ENCODE assay signal across 2 cellular contexts in genomic region chr14:93100098-93100497, GRCh38.
TF ChIP-seq lines count a peak whose summit lies in the region.

No MANE protein-coding gene starts in this region.

TF ChIP-seq in A549, 52 proteins besides CTCF, POLR2A, EP300 and RAD21 (continued from another document):
- TF ChIP-seq, protein P1, sequence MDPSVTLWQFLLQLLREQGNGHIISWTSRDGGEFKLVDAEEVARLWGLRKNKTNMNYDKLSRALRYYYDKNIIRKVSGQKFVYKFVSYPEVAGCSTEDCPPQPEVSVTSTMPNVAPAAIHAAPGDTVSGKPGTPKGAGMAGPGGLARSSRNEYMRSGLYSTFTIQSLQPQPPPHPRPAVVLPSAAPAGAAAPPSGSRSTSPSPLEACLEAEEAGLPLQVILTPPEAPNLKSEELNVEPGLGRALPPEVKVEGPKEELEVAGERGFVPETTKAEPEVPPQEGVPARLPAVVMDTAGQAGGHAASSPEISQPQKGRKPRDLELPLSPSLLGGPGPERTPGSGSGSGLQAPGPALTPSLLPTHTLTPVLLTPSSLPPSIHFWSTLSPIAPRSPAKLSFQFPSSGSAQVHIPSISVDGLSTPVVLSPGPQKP (IDR thresholded peaks at IDR 0.05; ENCODE audit: low read depth, low read length) = no peak
- TF ChIP-seq RCOR1 (IDR thresholded peaks at IDR 0.05; ENCODE audit: low read depth, low read length) (no peak), RNF2 (IDR thresholded peaks at IDR 0.05; ENCODE audit: borderline replicate concordance, low read depth) (no peak), CBX2 (IDR thresholded peaks at IDR 0.05; ENCODE audit: borderline replicate concordance, low read depth) (no peak), MYC (IDR thresholded peaks at IDR 0.05; ENCODE audit: borderline replicate concordance, low read length) (no peak), HOXB13 (CRISPR knock-in tag; IDR thresholded peaks at IDR 0.05; ENCODE audit: low read depth) (no peak), CHD2 (IDR thresholded peaks at IDR 0.05; ENCODE audit: low read length, partially characterized antibody) (no peak)
- TF ChIP-seq, protein P2, sequence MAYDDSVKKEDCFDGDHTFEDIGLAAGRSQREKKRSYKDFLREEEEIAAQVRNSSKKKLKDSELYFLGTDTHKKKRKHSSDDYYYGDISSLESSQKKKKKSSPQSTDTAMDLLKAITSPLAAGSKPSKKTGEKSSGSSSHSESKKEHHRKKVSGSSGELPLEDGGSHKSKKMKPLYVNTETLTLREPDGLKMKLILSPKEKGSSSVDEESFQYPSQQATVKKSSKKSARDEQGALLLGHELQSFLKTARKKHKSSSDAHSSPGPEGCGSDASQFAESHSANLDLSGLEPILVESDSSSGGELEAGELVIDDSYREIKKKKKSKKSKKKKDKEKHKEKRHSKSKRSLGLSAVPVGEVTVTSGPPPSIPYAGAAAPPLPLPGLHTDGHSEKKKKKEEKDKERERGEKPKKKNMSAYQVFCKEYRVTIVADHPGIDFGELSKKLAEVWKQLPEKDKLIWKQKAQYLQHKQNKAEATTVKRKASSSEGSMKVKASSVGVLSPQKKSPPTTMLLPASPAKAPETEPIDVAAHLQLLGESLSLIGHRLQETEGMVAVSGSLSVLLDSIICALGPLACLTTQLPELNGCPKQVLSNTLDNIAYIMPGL (CRISPR knock-in tag; IDR thresholded peaks at IDR 0.05; ENCODE audit: borderline replicate concordance) = no peak
- TF ChIP-seq, protein P3, sequence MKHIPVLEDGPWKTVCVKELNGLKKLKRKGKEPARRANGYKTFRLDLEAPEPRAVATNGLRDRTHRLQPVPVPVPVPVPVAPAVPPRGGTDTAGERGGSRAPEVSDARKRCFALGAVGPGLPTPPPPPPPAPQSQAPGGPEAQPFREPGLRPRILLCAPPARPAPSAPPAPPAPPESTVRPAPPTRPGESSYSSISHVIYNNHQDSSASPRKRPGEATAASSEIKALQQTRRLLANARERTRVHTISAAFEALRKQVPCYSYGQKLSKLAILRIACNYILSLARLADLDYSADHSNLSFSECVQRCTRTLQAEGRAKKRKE (CRISPR knock-in tag; IDR thresholded peaks at IDR 0.05; ENCODE audit: low read depth) = no peak

TF ChIP-seq in GM23338, 12 proteins besides CTCF, POLR2A, EP300 and RAD21 (continued from another document):
- TF ChIP-seq, protein P4, sequence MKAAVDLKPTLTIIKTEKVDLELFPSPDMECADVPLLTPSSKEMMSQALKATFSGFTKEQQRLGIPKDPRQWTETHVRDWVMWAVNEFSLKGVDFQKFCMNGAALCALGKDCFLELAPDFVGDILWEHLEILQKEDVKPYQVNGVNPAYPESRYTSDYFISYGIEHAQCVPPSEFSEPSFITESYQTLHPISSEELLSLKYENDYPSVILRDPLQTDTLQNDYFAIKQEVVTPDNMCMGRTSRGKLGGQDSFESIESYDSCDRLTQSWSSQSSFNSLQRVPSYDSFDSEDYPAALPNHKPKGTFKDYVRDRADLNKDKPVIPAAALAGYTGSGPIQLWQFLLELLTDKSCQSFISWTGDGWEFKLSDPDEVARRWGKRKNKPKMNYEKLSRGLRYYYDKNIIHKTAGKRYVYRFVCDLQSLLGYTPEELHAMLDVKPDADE (IDR thresholded peaks at IDR 0.05) = no peak
- no peak for TF ChIP-seq CREB1 (CRISPR knock-in tag; IDR thresholded peaks at IDR 0.05; ENCODE audit: low read depth)
- TF ChIP-seq STAT1 (IDR thresholded peaks at IDR 0.05; ENCODE audit: unreplicated experiment) = no peak
- no peak for TF ChIP-seq ZNF114 (CRISPR knock-in tag; IDR thresholded peaks at IDR 0.05)
- TF ChIP-seq ZNF462 (CRISPR knock-in tag; IDR thresholded peaks at IDR 0.05) = no peak
- no peak for TF ChIP-seq POLR2AphosphoS5 (IDR thresholded peaks at IDR 0.05; ENCODE audit: low read depth)
- TF ChIP-seq ZNF331 (CRISPR knock-in tag; IDR thresholded peaks at IDR 0.05; ENCODE audit: low read depth) = no peak
- TF ChIP-seq REST (IDR thresholded peaks at IDR 0.05; ENCODE audit: unreplicated experiment) = no peak
- TF ChIP-seq EZH2phosphoT487 (IDR thresholded peaks at IDR 0.05; ENCODE audit: unreplicated experiment) = no peak
- TF ChIP-seq JUNB (IDR thresholded peaks at IDR 0.05; ENCODE audit: unreplicated experiment) = no peak
